23 cellular contexts compared by ENCODE assay signal in genomic region chr17:27811961-27812360, GRCh38. TPM values are rescaled to one million over a fixed set of nuclear protein-coding genes. Genes with fewer than 3 reads are reported as not detected.
"Had no signal": no experiment of that assay in that cellular context is flagged by ENCODE, and none has a peak within 500 bp of the region (broad histone marks: within the 10 kb centered on the region; RNA-seq: fewer than 3 reads in every experiment).

No MANE protein-coding gene starts in this region.

- H3K9me3 Mint-ChIP-seq: activated naive CD4-positive, alpha-beta T cell treated with anti-CD3 and anti-CD28 coated beads, Interleukin-2, amount 50 U/mL, for 24 hours; immature natural killer cell; natural killer cell had no signal

- DNase-seq: activated CD4-positive, CD25-positive, alpha-beta regulatory T cell treated with anti-CD3 and anti-CD28 coated beads, Interleukin-2, amount 50 U/mL, for 72 hours; activated effector memory CD4-positive, alpha-beta T cell treated with anti-CD3 and anti-CD28 coated beads, Interleukin-2, amount 50 U/mL, for 16 hours; activated T-cell treated with anti-CD3 and anti-CD28 coated beads, Interleukin-2, amount 50 U/mL, for 72 hours; anterior cingulate cortex; effector CD8-positive, alpha-beta T cell; erythroblast; foreskin melanocyte; immature natural killer cell; left lung; natural killer cell; psoas muscle; right cardiac atrium; stimulated activated CD4-positive, alpha-beta T cell treated with anti-CD3 and anti-CD28 coated beads, Interleukin-12 subunit alpha, Interleukin-12 subunit beta, amount 100 ng/mL, for 4 hours; stimulated activated CD4-positive, alpha-beta T cell treated with anti-CD3 and anti-CD28 coated beads, Interleukin-4, amount 100 ng/mL, for 4 hours; stomach had no signal

- H3K27ac Mint-ChIP-seq: dendritic cell treated with granulocyte-macrophage colony-stimulating factor and Interleukin-4, amounts not matched to agents 40 ng/mL and 50 ng/mL, for 4 days; immature natural killer cell; natural killer cell had no signal

- ATAC-seq: activated T-cell treated with anti-CD3 and anti-CD28 coated beads, Interleukin-2, amount 50 U/mL, for 72 hours; left lung; natural killer cell; psoas muscle; right cardiac atrium had no signal

- H3K27ac ChIP-seq: left lung, psoas muscle, stomach, suprapubic skin, vagina had no signal

- H3K4me3 Mint-ChIP-seq: activated naive CD4-positive, alpha-beta T cell treated with anti-CD3 and anti-CD28 coated beads, Interleukin-2, amount 50 U/mL, for 24 hours; activated T-cell treated with anti-CD3 and anti-CD28 coated beads, Interleukin-2, amount 50 U/mL, for 72 hours; brain; dendritic cell treated with granulocyte-macrophage colony-stimulating factor and Interleukin-4, amounts not matched to agents 40 ng/mL and 50 ng/mL, for 4 days; immature natural killer cell; natural killer cell had no signal

- H3K36me3 Mint-ChIP-seq: activated naive CD4-positive, alpha-beta T cell treated with anti-CD3 and anti-CD28 coated beads, Interleukin-2, amount 50 U/mL, for 24 hours; brain; immature natural killer cell; natural killer cell had no signal

- H3K27me3 Mint-ChIP-seq: activated naive CD4-positive, alpha-beta T cell treated with anti-CD3 and anti-CD28 coated beads, Interleukin-2, amount 50 U/mL, for 24 hours; dendritic cell treated with granulocyte-macrophage colony-stimulating factor and Interleukin-4, amounts not matched to agents 40 ng/mL and 50 ng/mL, for 4 days had no signal

RNA-seq across cellular contexts. Expression of gene NOS2, which starts 11.6 kb away (rescaled TPM):
- total RNA-seq: chondrocyte; osteoblast; T-helper 2 cell treated with Interferon-gamma antibody and Interleukin-4, amounts not matched to agents 100 ng/mL and 5 ng/mL, for 36 hours; vagina had no signal
